7 cellular contexts compared by ENCODE assay signal in genomic region chr4:82890913-82891727, GRCh38. TPM values are rescaled to one million over a fixed set of nuclear protein-coding genes. Genes with fewer than 3 reads are reported as not detected.
DNase-seq lines count a peak whose midpoint lies in the region; ATAC-seq and TF ChIP-seq lines count a peak whose summit lies in the region.

SEC31A (minus strand) TSS chr4:82891153; CDS start chr4:82881936, 9,217 bp downstream.

- peak within 1 kb of the TSS; percentile 82 for H3K4me2 ChIP-seq in hepatocyte

- H3K9me2 ChIP-seq in hepatocyte (replicated peaks; ENCODE audit: insufficient read depth): no peaks in the 10 kb centered on the region

- peak within 1 kb of the TSS; percentile 75 for H2AFZ ChIP-seq in hepatocyte

- H3K9me3 ChIP-seq in hepatocyte (ENCODE audit: low read depth): no peaks in the 10 kb centered on the region

- H3K36me3 ChIP-seq in hepatocyte (replicated peaks; ENCODE audit: insufficient read depth, low read depth): no peaks in the 10 kb centered on the region

- ATAC-seq in GM18508 (IDR thresholded peaks at IDR 0.05; ENCODE audit: insufficient read depth, unreplicated experiment): peak; percentile 70
- ATAC-seq in HG03025 (IDR thresholded peaks at IDR 0.05; ENCODE audit: low FRiP score, unreplicated experiment): peak; percentile 89

- peak; percentile 9 for TF ChIP-seq CTCF in hepatocyte (IDR thresholded peaks at IDR 0.05; ENCODE audit: poor library complexity)

- DNase-seq in NCI-H2029 treated with DMSO at 0.1 percent for 48 hours (lab: John Stamatoyannopoulos, UW): peak; percentile 82
- DNase-seq in T-helper 9 cell: peak; percentile 96
- peak; percentile 99 for DNase-seq in astrocyte of the hippocampus (ENCODE audit: low read depth, low spot score)
- peak; percentile 98 for DNase-seq in hepatocyte (ENCODE audit: low spot score)
- peak; percentile 99 for DNase-seq in retina

- peak within 1 kb of the TSS; percentile 99 for H3K27ac ChIP-seq in hepatocyte

- H3K4me1 ChIP-seq in hepatocyte (ENCODE audit: insufficient read depth): peaks cover 22% of the 10 kb centered on the region

- WGBS in hepatocyte (ENCODE audit: low lambda C conversion rate, missing lambda C conversion rate): under 1% methylated on average over 54 of the region's 71 CpGs

- peaks cover 67% of the 10 kb centered on the region for H3K79me2 ChIP-seq in hepatocyte

- peaks cover 31% of the 10 kb centered on the region for H4K20me1 ChIP-seq in hepatocyte (ENCODE audit: insufficient read depth, poor library complexity, severe bottlenecking)

- H3K4me3 ChIP-seq in hepatocyte: peak within 1 kb of the TSS; percentile 64

- no peaks in the 10 kb centered on the region for H3K27me3 ChIP-seq in hepatocyte

RNA-seq across cellular contexts. Expression of gene SEC31A, which starts in this region (rescaled TPM):
- 306 and 312 TPM in 2 replicates for total RNA-seq in hepatocyte
- polyA plus RNA-seq in hepatocyte: 226 and 243 TPM in 2 replicates

Comparison
In these comparisons a context has a peak if more than half of its experiments do, and no peak if none do; other contexts are left out.
1. Peak in every context shown above with its lines: DNase-seq, ATAC-seq, H3K4me3 ChIP-seq and H3K27ac ChIP-seq.